Comparison of ENCODE assay signal across 25 cellular contexts in genomic region chr1:239456788-239457187, GRCh38.
"Had no signal": no experiment of that assay in that cellular context is flagged by ENCODE, and none has a peak within 500 bp of the region (broad histone marks: within the 10 kb centered on the region; RNA-seq: fewer than 3 reads in every experiment).

No MANE protein-coding gene starts in this region.

- FAIRE-seq: RCC 7860 had no signal

- H3K36me3 Mint-ChIP-seq: activated naive CD8-positive, alpha-beta T cell treated with anti-CD3 and anti-CD28 coated beads, Interleukin-2, amount 10 ng/mL, durations not matched to agents 7 days and 5 days had no signal

- H3K36me3 ChIP-seq: ascending aorta, brain microvascular endothelial cell had no signal

- DNase-seq: activated CD4-positive, alpha-beta T cell treated with anti-CD3 and anti-CD28 coated beads for 48 hours; activated CD4-positive, alpha-beta T cell treated with anti-CD3 and anti-CD28 coated beads, Interleukin-2, amount 50 U/mL, for 4 hours; activated CD4-positive, CD25-positive, alpha-beta regulatory T cell treated with anti-CD3 and anti-CD28 coated beads, Interleukin-2, amount 50 U/mL, for 72 hours; activated CD8-positive, alpha-beta memory T cell treated with anti-CD3 and anti-CD28 coated beads, Interleukin-2, amount 50 U/mL, for 48 hours; activated CD8-positive, alpha-beta T cell treated with anti-CD3 and anti-CD28 coated beads, Interleukin-2, amount 10 ng/mL, durations not matched to agents 7 days and 5 days; activated naive CD4-positive, alpha-beta T cell treated with anti-CD3 and anti-CD28 coated beads, Interleukin-2, amount 50 U/mL, for 16 hours; activated naive CD8-positive, alpha-beta T cell treated with anti-CD3 and anti-CD28 coated beads, Interleukin-2, amount 10 ng/mL, durations not matched to agents 7 days and 5 days; activated T-cell treated with anti-CD3 and anti-CD28 coated beads, Interleukin-2, amount 50 U/mL, for 1 hour; amniotic stem cell; brain microvascular endothelial cell; caudate nucleus; Kasumi-1; MV-4-11; NCI-H1092 treated with DMSO at 0.1 percent for 48 hours; NCI-H1417 treated with DMSO at 0.1 percent for 48 hours; NCI-H1694 treated with DMSO at 0.1 percent for 48 hours; NCI-H2029 treated with DMSO at 0.1 percent for 48 hours; NCI-H510A treated with DMSO at 0.1 percent for 48 hours; NCI-H69; SHP77 treated with DMSO at 0.1 percent for 48 hours; T-helper 17 cell; T-helper 9 cell had no signal

- H3K9me3 ChIP-seq: ascending aorta had no signal

- H3K4me3 Mint-ChIP-seq: activated CD8-positive, alpha-beta T cell treated with anti-CD3 and anti-CD28 coated beads, Interleukin-2, amount 10 ng/mL, durations not matched to agents 7 days and 5 days; activated naive CD8-positive, alpha-beta T cell treated with anti-CD3 and anti-CD28 coated beads, Interleukin-2, amount 10 ng/mL, durations not matched to agents 7 days and 5 days; T-helper 17 cell; WTC11 had no signal

- H3K27ac Mint-ChIP-seq: activated CD8-positive, alpha-beta T cell treated with anti-CD3 and anti-CD28 coated beads, Interleukin-2, amount 10 ng/mL, durations not matched to agents 7 days and 5 days; activated naive CD8-positive, alpha-beta T cell treated with anti-CD3 and anti-CD28 coated beads, Interleukin-2, amount 10 ng/mL, durations not matched to agents 7 days and 5 days; T-helper 17 cell; WTC11 had no signal

- H3K27me3 ChIP-seq: ascending aorta, brain microvascular endothelial cell had no signal

- H3K27me3 Mint-ChIP-seq: activated naive CD8-positive, alpha-beta T cell treated with anti-CD3 and anti-CD28 coated beads, Interleukin-2, amount 10 ng/mL, durations not matched to agents 7 days and 5 days; T-helper 17 cell had no signal

- ATAC-seq: activated CD8-positive, alpha-beta T cell treated with anti-CD3 and anti-CD28 coated beads, Interleukin-2, amount 10 ng/mL, durations not matched to agents 7 days and 5 days; T-helper 17 cell; WTC11 had no signal

- H3K27ac ChIP-seq: ascending aorta, brain microvascular endothelial cell had no signal

- H3K4me3 ChIP-seq: ascending aorta had no signal

- H3K4me1 ChIP-seq: ascending aorta had no signal
